In the genomic region with DNA sequence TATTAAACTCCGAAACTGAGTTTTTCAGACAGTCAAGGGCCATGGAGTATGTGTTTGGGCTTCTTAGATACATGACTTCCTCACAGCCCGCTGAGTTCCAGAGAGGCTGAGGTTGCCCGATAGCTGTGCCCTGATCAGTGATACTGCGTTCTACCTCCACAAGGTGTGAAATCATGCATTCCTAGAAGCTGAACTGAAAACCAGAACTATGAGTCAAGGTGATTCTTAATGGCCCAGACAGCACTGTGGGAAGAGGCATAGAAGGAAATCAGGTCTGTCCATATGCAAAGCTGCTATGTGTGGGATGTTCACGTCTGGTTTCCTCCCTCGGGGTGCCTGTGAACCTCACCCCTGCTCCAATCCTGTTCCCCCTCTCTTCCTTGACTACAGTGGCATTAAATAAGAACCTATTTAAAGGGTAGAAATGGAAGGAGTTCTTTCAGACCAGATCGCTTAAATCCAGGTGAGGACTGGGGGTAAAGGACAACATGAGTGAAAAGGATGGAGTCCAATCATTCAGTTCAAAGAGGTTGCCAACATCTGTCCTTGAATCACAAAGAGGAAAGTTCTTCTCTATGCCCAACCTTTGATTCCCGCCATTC, we compare ENCODE assay signal across 8 cellular contexts.
DNase-seq lines count a peak whose midpoint lies in the region; ATAC-seq and TF ChIP-seq lines count a peak whose summit lies in the region.

No MANE protein-coding gene starts in this region.

- TF ChIP-seq CTCF in PC-9 (conservative IDR thresholded peaks at IDR 0.05) (no peak), hepatocyte (IDR thresholded peaks at IDR 0.05; ENCODE audit: poor library complexity) (no peak), GM23338 (conservative IDR thresholded peaks at IDR 0.05; ENCODE audit: low read depth in 2 of 2) (no peak)

- H3K9me3 ChIP-seq in PC-9 (ENCODE audit: insufficient read depth, low read depth): no peaks in the 10 kb centered on the region
- no peaks in the 10 kb centered on the region for H3K9me3 ChIP-seq in hepatocyte (ENCODE audit: low read depth)

- H3K4me1 Mint-ChIP-seq in GM23338: peaks cover 49% of the 10 kb centered on the region

- H3K36me3 ChIP-seq in PC-9 (ENCODE audit: low read depth) (0 out of 2 replicates have a peak, but pooled peaks cover 5% of the 10 kb centered on the region), hepatocyte (replicated peaks; ENCODE audit: insufficient read depth, low read depth) (no peaks in the 10 kb centered on the region), GM23338 (ENCODE audit: insufficient read depth) (no peaks in the 10 kb centered on the region)

- ATAC-seq in GM18505 (IDR thresholded peaks at IDR 0.05; ENCODE audit: unreplicated experiment): peak; percentile 68
- ATAC-seq in HG02571 (IDR thresholded peaks at IDR 0.05; ENCODE audit: unreplicated experiment): peak; percentile 49
- no peak for ATAC-seq in left colon
- no peak for ATAC-seq in GM23338

- H3K4me3 Mint-ChIP-seq in GM23338: no peak overlapping the region

- H3K4me2 ChIP-seq in PC-9: peak overlapping the region; percentile 65
- H3K4me2 ChIP-seq in hepatocyte: no peak overlapping the region
- H3K4me2 ChIP-seq in GM23338: no peak overlapping the region

- H3K27ac ChIP-seq in PC-9 (peak overlapping the region; percentile 97), hepatocyte (peak overlapping the region; percentile 35), GM23338 (ENCODE audit: low read depth) (no peak overlapping the region)

- H3K27ac Mint-ChIP-seq in GM23338: no peak overlapping the region

- H3K4me3 ChIP-seq in PC-9: no peak overlapping the region
- no peak overlapping the region for H3K4me3 ChIP-seq in hepatocyte
- H3K4me3 ChIP-seq in GM23338: no peak overlapping the region

- H2AFZ ChIP-seq in PC-9 (no peak overlapping the region), hepatocyte (no peak overlapping the region), GM23338 (no peak overlapping the region)

- 96% methylated on average over 8 of the region's 8 CpGs for WGBS in hepatocyte (ENCODE audit: low lambda C conversion rate, missing lambda C conversion rate)

- H3K79me2 ChIP-seq in PC-9 (ENCODE audit: low read depth): peaks cover 90% of the 10 kb centered on the region
- peaks cover 72% of the 10 kb centered on the region for H3K79me2 ChIP-seq in hepatocyte
- peaks cover 87% of the 10 kb centered on the region for H3K79me2 ChIP-seq in GM23338 (replicated peaks; ENCODE audit: insufficient read depth)

- TF ChIP-seq POLR2A in GM18505 (IDR thresholded peaks at IDR 0.05; ENCODE audit: borderline replicate concordance, extremely low read depth, insufficient read depth, insufficient read length): peak; percentile 16

- peaks cover 98% of the 10 kb centered on the region for H3K4me1 ChIP-seq in PC-9 (replicated peaks; ENCODE audit: insufficient read depth)
- peaks cover 14% of the 10 kb centered on the region for H3K4me1 ChIP-seq in hepatocyte (ENCODE audit: insufficient read depth)
- H3K4me1 ChIP-seq in GM23338 (ENCODE audit: insufficient read depth): peaks cover 31% of the 10 kb centered on the region

- no peaks in the 10 kb centered on the region for H3K27me3 ChIP-seq in PC-9 (ENCODE audit: insufficient read depth, low read depth)
- no peaks in the 10 kb centered on the region for H3K27me3 ChIP-seq in hepatocyte
- H3K27me3 ChIP-seq in GM23338 (ENCODE audit: insufficient read depth): no peaks in the 10 kb centered on the region

- CTCF ChIA-PET in PC-9 (lab: Charles Lee): interaction anchor here (0.6 kb wide), 1 partner anchor 9 kb away, joined by 9 read pairs; no protein-coding TSS in a partner anchor

- DNase-seq in PC-9 (peak; percentile 71 to 94), hepatocyte (ENCODE audit: low spot score) (no peak), SKM-1 (lab: John Stamatoyannopoulos, UW; ENCODE audit: unreplicated experiment) (no peak), anterior cingulate cortex (lab: John Stamatoyannopoulos, UW) (no peak), left colon (no peak), GM23338 (ENCODE audit: low spot score) (no peak)

- H3K36me3 Mint-ChIP-seq in GM23338 (ENCODE audit: low read depth): no peaks in the 10 kb centered on the region

- intact Hi-C loops in PC-9 (cut with micrococcal nuclease; ENCODE audit: unreplicated experiment): loop anchor here (1.0 to 5.0 kb wide), 5 partner anchors 22 to 366 kb away; partner anchors contain the start of genes MYO1E and SLTM
- intact Hi-C loops in left colon (cut with DNase I, micrococcal nuclease): no loop called here

- no peaks in the 10 kb centered on the region for H4K20me1 ChIP-seq in PC-9 (ENCODE audit: insufficient read depth)
- H4K20me1 ChIP-seq in hepatocyte (ENCODE audit: insufficient read depth, poor library complexity, severe bottlenecking): no peaks in the 10 kb centered on the region
- no peaks in the 10 kb centered on the region; the same call in 1 of the 2 replicates for H4K20me1 ChIP-seq in GM23338 (replicated peaks; ENCODE audit: insufficient read depth)

- H3K9me2 ChIP-seq in PC-9 (ENCODE audit: insufficient read depth) (no peaks in the 10 kb centered on the region), hepatocyte (replicated peaks; ENCODE audit: insufficient read depth) (no peaks in the 10 kb centered on the region), GM23338 (ENCODE audit: insufficient read depth) (no peaks in the 10 kb centered on the region)

- no peaks in the 10 kb centered on the region for H3K27me3 Mint-ChIP-seq in GM23338 (ENCODE audit: insufficient read depth, low read depth, poor library complexity)

- no peaks in the 10 kb centered on the region for H3K9me3 Mint-ChIP-seq in GM23338

- TSS peak; percentile 36 for BruUV-seq in PC-9 (replicated peaks; lab: Mats Ljungman, UMichigan)

- POLR2A ChIA-PET in PC-9 (lab: Charles Lee; ENCODE audit: unreplicated experiment): interaction anchor here (0.6 to 1.0 kb wide), 3 partner anchors 14 to 107 kb away, joined by 5 to 7 read pairs (median 6); partner anchors contain the start of gene MYO1E

- H3F3A ChIP-seq in PC-9 (ENCODE audit: insufficient read depth, low read depth): peaks cover 80% of the 10 kb centered on the region
- no peaks in the 10 kb centered on the region for H3F3A ChIP-seq in GM23338 (replicated peaks; ENCODE audit: low read depth)

TF ChIP-seq in GM23338, 12 proteins besides CTCF, POLR2A, EP300 and RAD21 (continues in another document):
- TF ChIP-seq ZNF462 (CRISPR knock-in tag; IDR thresholded peaks at IDR 0.05) (no peak), EZH2 (IDR thresholded peaks at IDR 0.05; ENCODE audit: low read depth, unreplicated experiment) (no peak)

Comparison
In these comparisons a context has a peak if more than half of its experiments do, and no peak if none do; other contexts are left out.
1. ATAC-seq: peak in GM18505 (single experiment) and HG02571 (single experiment); none in left colon (single experiment) and GM23338 (single experiment).
2. DNase-seq: peak in PC-9 (2 of 2); none in hepatocyte (single experiment), SKM-1 (single experiment), anterior cingulate cortex (0 of 58), left colon (0 of 2) and GM23338 (single experiment).